Comparison of ENCODE assay signal across 8 cellular contexts in the genomic region with DNA sequence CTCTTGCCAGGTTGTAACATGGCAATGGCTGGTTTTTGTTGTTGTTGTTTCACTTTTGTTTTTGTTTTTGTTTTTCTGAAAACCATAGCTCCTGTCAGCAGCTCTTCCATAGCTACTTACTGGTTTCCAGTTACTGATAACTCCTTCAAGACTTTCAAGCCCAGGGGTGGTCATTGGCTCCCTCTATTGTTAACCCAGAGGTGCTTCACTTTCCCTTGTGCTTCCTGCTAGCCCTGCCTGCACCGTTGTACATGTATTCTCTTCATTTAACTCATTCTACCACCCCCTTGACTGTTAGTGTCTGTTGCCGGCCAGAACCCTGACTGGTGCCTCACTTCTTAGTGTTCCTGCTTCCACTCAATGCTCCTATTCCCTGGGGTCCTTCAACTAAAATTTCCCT. TPM values are rescaled to one million over a fixed set of nuclear protein-coding genes. Genes with fewer than 3 reads are reported as not detected.
DNase-seq lines count a peak whose midpoint lies in the region; ATAC-seq and TF ChIP-seq lines count a peak whose summit lies in the region.

No MANE protein-coding gene starts in this region.

- DNase-seq in COLO668 (lab: John Stamatoyannopoulos, UW; ENCODE audit: unreplicated experiment) = peak; percentile 1
- peak; percentile 22 for DNase-seq in RPMI8226
- DNase-seq in activated naive CD4-positive, alpha-beta T cell treated with anti-CD3 and anti-CD28 coated beads, Interleukin-2, amount 50 U/mL, for 72 hours (ENCODE audit: low spot score in 2 of 2) = peak in 1 of 2 donors; percentile 49
- peak in 8 of 9 donors; percentile 43 to 82 (median 71) for DNase-seq in naive thymus-derived CD4-positive, alpha-beta T cell
- no peak for DNase-seq in CD1c-positive myeloid dendritic cell (ENCODE audit: extremely low spot score)
- DNase-seq in ovary = no peak

- no peak overlapping the region for H3K27ac ChIP-seq in naive thymus-derived CD4-positive, alpha-beta T cell (ENCODE audit: low read depth, low read length)
- H3K27ac ChIP-seq in ovary = no peak overlapping the region

- CTCF ChIA-PET in naive thymus-derived CD4-positive, alpha-beta T cell (lab: Charles Lee) = interaction anchor here (0.6 to 5.3 kb wide), 12 partner anchors 11 to 1661 kb away, joined by 3 to 42 read pairs (median 6); a partner anchor contains a TSS

- WGBS in ovary, 3 donors = 40 to 42% (median 42%) methylated on average over 2 of the region's 2 CpGs

- ATAC-seq in GM19328 (IDR thresholded peaks at IDR 0.05; ENCODE audit: unreplicated experiment) (peak; percentile 69), HG03432 (IDR thresholded peaks at IDR 0.05; ENCODE audit: unreplicated experiment) (peak; percentile 83)
- peak; percentile 88 to 94 for ATAC-seq in activated naive CD4-positive, alpha-beta T cell treated with anti-CD3 and anti-CD28 coated beads, Interleukin-2, amount 50 U/mL, for 72 hours
- peak; percentile 95 for ATAC-seq in naive thymus-derived CD4-positive, alpha-beta T cell

- H3K4me1 ChIP-seq in naive thymus-derived CD4-positive, alpha-beta T cell (ENCODE audit: control insufficient read depth in 2 of 2, insufficient read depth in 2 of 2, low read length in 2 of 2) = peaks cover 26 to 29% of the 10 kb centered on the region in 2 donors
- no peaks in the 10 kb centered on the region for H3K4me1 ChIP-seq in ovary (ENCODE audit: insufficient read depth)

- TF ChIP-seq POLR2A in ovary (IDR thresholded peaks at IDR 0.05) = no peak

- peak overlapping the region in 1 of 2 donors; percentile 84 for H3K27ac Mint-ChIP-seq in activated naive CD4-positive, alpha-beta T cell treated with anti-CD3 and anti-CD28 coated beads, Interleukin-2, amount 50 U/mL, for 72 hours
- peak overlapping the region; percentile 2 to 100 (median 80) for H3K27ac Mint-ChIP-seq in naive thymus-derived CD4-positive, alpha-beta T cell

- intact Hi-C loops in naive thymus-derived CD4-positive, alpha-beta T cell (cut with micrococcal nuclease) = loop anchor here (1.0 to 5.0 kb wide), 9 partner anchors 12 to 329 kb away; a partner anchor contains a TSS
- intact Hi-C loops in ovary (cut with DNase I) = no loop called here

- H3K36me3 ChIP-seq in naive thymus-derived CD4-positive, alpha-beta T cell (ENCODE audit: control insufficient read depth in 2 of 3, insufficient read depth in 3 of 3, low read length in 3 of 3) = no peaks in the 10 kb centered on the region
- no peaks in the 10 kb centered on the region for H3K36me3 ChIP-seq in ovary

- H3K4me3 Mint-ChIP-seq in naive thymus-derived CD4-positive, alpha-beta T cell = peak overlapping the region in 8 of 10 donors; percentile 17 to 75 (median 55)

- no peaks in the 10 kb centered on the region for H3K27me3 Mint-ChIP-seq in naive thymus-derived CD4-positive, alpha-beta T cell

- TF ChIP-seq CTCF in ovary (IDR thresholded peaks at IDR 0.05) = no peak

- H3K4me1 Mint-ChIP-seq in naive thymus-derived CD4-positive, alpha-beta T cell = peaks cover 14 to 44% (median 31%) of the 10 kb centered on the region in 7 donors

- H3K36me3 Mint-ChIP-seq in activated naive CD4-positive, alpha-beta T cell treated with anti-CD3 and anti-CD28 coated beads, Interleukin-2, amount 50 U/mL, for 72 hours = peaks cover 4 to 14% of the 10 kb centered on the region in 2 donors
- H3K36me3 Mint-ChIP-seq in naive thymus-derived CD4-positive, alpha-beta T cell = peaks cover 0 to 12% (median 0%) of the 10 kb centered on the region in 5 donors

- H3K9me3 Mint-ChIP-seq in activated naive CD4-positive, alpha-beta T cell treated with anti-CD3 and anti-CD28 coated beads, Interleukin-2, amount 50 U/mL, for 72 hours = no peaks in the 10 kb centered on the region
- peaks cover 0 to 9% (median 0%) of the 10 kb centered on the region in 11 donors for H3K9me3 Mint-ChIP-seq in naive thymus-derived CD4-positive, alpha-beta T cell

- no peak for TF ChIP-seq EP300 in ovary (IDR thresholded peaks at IDR 0.05)

- no peaks in the 10 kb centered on the region for H3K27me3 ChIP-seq in naive thymus-derived CD4-positive, alpha-beta T cell (ENCODE audit: control insufficient read depth in 2 of 2, insufficient read depth in 2 of 2, low read length in 2 of 2)
- H3K27me3 ChIP-seq in ovary = no peaks in the 10 kb centered on the region

- H3K4me3 ChIP-seq in naive thymus-derived CD4-positive, alpha-beta T cell (ENCODE audit: low read length) = no peak overlapping the region
- H3K4me3 ChIP-seq in ovary = no peak overlapping the region

- no peaks in the 10 kb centered on the region for H3K9me3 ChIP-seq in naive thymus-derived CD4-positive, alpha-beta T cell (ENCODE audit: control insufficient read depth in 2 of 3, low read length in 3 of 3)
- H3K9me3 ChIP-seq in ovary = no peaks in the 10 kb centered on the region

- POLR2A ChIA-PET in naive thymus-derived CD4-positive, alpha-beta T cell (lab: Charles Lee) = interaction anchor here (0.6 to 10.2 kb wide), 5 partner anchors 10 to 223 kb away, joined by 3 to 194 read pairs (median 3); no protein-coding TSS in a partner anchor

RNA-seq across cellular contexts. Expression of a gene that starts 4.2 kb away (rescaled TPM):
- 10 to 100 TPM; 11.8 to 25.9 TPM for total RNA-seq in activated naive CD4-positive, alpha-beta T cell treated with anti-CD3 and anti-CD28 coated beads, Interleukin-2, amount 50 U/mL, for 72 hours
- total RNA-seq in naive thymus-derived CD4-positive, alpha-beta T cell = 100 to 1,000 TPM in 4 of 5 experiments, 10 to 100 TPM in 1; 85.5 to 166 (median 146) TPM
- 100 to 1,000 TPM; 205 to 326 TPM for polyA plus RNA-seq in naive thymus-derived CD4-positive, alpha-beta T cell
- 1 to 10 TPM in 2 of 7 donors, under 1 TPM in 3, not detected in 2; 0.15 to 1.7 (median 0.37) TPM for total RNA-seq in ovary
- under 1 TPM in 1 of 2 donors, not detected in 1; 0.73 TPM for polyA plus RNA-seq in ovary

Comparison
In these comparisons a context has a peak if more than half of its experiments do, and no peak if none do; other contexts are left out.
1. DNase-seq: peak in COLO668 (single experiment), RPMI8226 (single experiment) and naive thymus-derived CD4-positive, alpha-beta T cell (8 of 9); none in CD1c-positive myeloid dendritic cell (single experiment) and ovary (0 of 5).
2. RNA of a gene that starts 4.2 kb away (total RNA-seq): 85.5 to 166 TPM in naive thymus-derived CD4-positive, alpha-beta T cell and 11.8 to 25.9 TPM in activated naive CD4-positive, alpha-beta T cell treated with anti-CD3 and anti-CD28 coated beads, Interleukin-2, amount 50 U/mL, for 72 hours; 0.15 to 1.7 TPM in ovary; every median in the first group is over 4 times any median in the second.
3. intact Hi-C loops: an anchor here in naive thymus-derived CD4-positive, alpha-beta T cell (1.0 to 5.0 kb wide); none called in ovary.
4. Peak in every context shown above with its lines, with median percentiles within 50 percentile points of each other: ATAC-seq.